Comparison of ENCODE assay signal across 25 cellular contexts in the genomic region with DNA sequence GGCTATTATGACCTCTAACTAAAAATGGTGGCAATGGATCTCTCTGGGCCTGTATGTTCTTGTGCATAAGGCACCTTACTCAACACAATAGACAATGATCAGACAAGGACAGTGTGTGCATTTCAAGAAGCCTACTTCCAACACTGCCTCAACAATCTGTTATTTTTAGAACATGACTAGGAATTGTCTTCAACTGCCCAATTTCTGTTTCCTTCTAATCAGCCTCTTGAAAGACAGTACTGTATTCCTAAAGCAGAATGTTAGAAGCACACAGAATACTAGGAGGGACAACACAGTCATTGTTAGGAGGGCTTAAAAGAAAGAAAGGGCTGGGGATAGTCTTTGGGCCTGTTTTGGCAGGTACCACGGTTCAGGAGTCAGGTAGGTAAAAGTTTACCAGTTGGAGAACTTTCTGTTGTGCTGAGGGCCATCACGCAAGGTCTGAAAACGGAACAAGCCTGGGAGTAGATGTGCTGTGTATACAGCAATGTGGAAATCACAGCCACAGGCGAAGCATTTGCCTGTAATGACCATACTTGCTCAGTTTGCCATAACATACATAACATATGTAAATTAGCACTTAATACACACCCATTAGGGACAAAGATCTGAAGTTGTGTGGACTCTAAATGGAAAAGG.
DNase-seq lines count a peak whose midpoint lies in the region; ATAC-seq, FAIRE-seq and TF ChIP-seq lines count a peak whose summit lies in the region.
"Had no signal": no experiment of that assay in that cellular context is flagged by ENCODE, and none has a peak within 500 bp of the region (broad histone marks: within the 10 kb centered on the region; RNA-seq: fewer than 3 reads in every experiment).

No MANE protein-coding gene starts in this region.

- no peak for TF ChIP-seq POLR2A in testis (IDR thresholded peaks at IDR 0.05)

- H4K20me1 ChIP-seq in BLaER1: no peaks in the 10 kb centered on the region

- peaks cover 35% of the 10 kb centered on the region for H3K4me1 Mint-ChIP-seq in nephron

- DNase-seq in caudate nucleus (lab: John Stamatoyannopoulos, UW) (no peak), testis (no peak), urothelium cell line (ENCODE audit: low spot score) (no peak), HCEC 1CT (no peak)
- no peak for DNase-seq in activated CD4-positive, CD25-positive, alpha-beta regulatory T cell (lab: John Stamatoyannopoulos, UW)
- DNase-seq: activated CD4-positive, alpha-beta T cell treated with anti-CD3 and anti-CD28 coated beads, Interleukin-2, amount 10 ng/mL, durations not matched to agents 7 days and 5 days; activated naive CD8-positive, alpha-beta T cell treated with anti-CD3 and anti-CD28 coated beads, Interleukin-2, amount 50 U/mL, for 24 hours; DND-41; MG63; NCI-H146; NCI-H2171 treated with DMSO at 0.1 percent for 48 hours; NCI-H69; OCI-M1; ovary; sigmoid colon; stimulated activated CD4-positive, alpha-beta T cell treated with anti-CD3 and anti-CD28 coated beads, Interleukin-1b, Interleukin-23, amount 100 ng/mL, for 48 hours; stimulated activated naive CD8-positive, alpha-beta T cell treated with anti-CD3 and anti-CD28 coated beads, Interleukin-15, Interleukin-2, amounts not matched to agents 100 U/mL and 50 U/mL, for 24 hours; T-helper 1 cell; transverse colon had no signal

- peak overlapping the region in 2 of 3 experiments; percentile 71 to 89 for H3K27ac Mint-ChIP-seq in nephron
- H3K27ac Mint-ChIP-seq: activated CD4-positive, alpha-beta T cell treated with anti-CD3 and anti-CD28 coated beads, Interleukin-2, amount 10 ng/mL, durations not matched to agents 7 days and 5 days; activated naive CD8-positive, alpha-beta T cell treated with anti-CD3 and anti-CD28 coated beads, Interleukin-2, amount 50 U/mL, for 24 hours; dendritic cell treated with granulocyte-macrophage colony-stimulating factor and Interleukin-4, amounts not matched to agents 40 ng/mL and 50 ng/mL, for 4 days had no signal

- peaks cover 17% of the 10 kb centered on the region for H3K9me3 Mint-ChIP-seq in nephron
- H3K9me3 Mint-ChIP-seq: activated naive CD8-positive, alpha-beta T cell treated with anti-CD3 and anti-CD28 coated beads, Interleukin-2, amount 50 U/mL, for 24 hours; dendritic cell treated with granulocyte-macrophage colony-stimulating factor and Interleukin-4, amounts not matched to agents 40 ng/mL and 50 ng/mL, for 4 days had no signal

- H3K36me3 ChIP-seq in BLaER1 (no peaks in the 10 kb centered on the region), testis (ENCODE audit: low read depth, missing control alignments) (no peaks in the 10 kb centered on the region)
- H3K36me3 ChIP-seq: MG63, ovary, sigmoid colon, transverse colon had no signal

- TF ChIP-seq CTCF in nephron (IDR thresholded peaks at IDR 0.05; ENCODE audit: unreplicated experiment in 3 of 3) (no peak), testis (IDR thresholded peaks at IDR 0.05) (no peak)

- no peak overlapping the region for H3K4me3 Mint-ChIP-seq in nephron
- H3K4me3 Mint-ChIP-seq: activated CD4-positive, alpha-beta T cell treated with anti-CD3 and anti-CD28 coated beads, Interleukin-2, amount 10 ng/mL, durations not matched to agents 7 days and 5 days; activated naive CD8-positive, alpha-beta T cell treated with anti-CD3 and anti-CD28 coated beads, Interleukin-2, amount 50 U/mL, for 24 hours; dendritic cell treated with granulocyte-macrophage colony-stimulating factor and Interleukin-4, amounts not matched to agents 40 ng/mL and 50 ng/mL, for 4 days had no signal

- no peak overlapping the region for H3K9ac ChIP-seq in BLaER1

- WGBS in testis, 2 donors: 69 to 79% methylated on average over 4 of the region's 4 CpGs

- ATAC-seq in GM21390 (IDR thresholded peaks at IDR 0.05; ENCODE audit: unreplicated experiment): peak; percentile 51
- ATAC-seq: activated naive CD8-positive, alpha-beta T cell treated with anti-CD3 and anti-CD28 coated beads, Interleukin-2, amount 50 U/mL, for 24 hours; Right ventricle myocardium inferior; stimulated activated naive CD8-positive, alpha-beta T cell treated with anti-CD3 and anti-CD28 coated beads, Interleukin-15, Interleukin-2, amounts not matched to agents 100 U/mL and 50 U/mL, for 24 hours had no signal

- H3K4me3 ChIP-seq in BLaER1: no peak overlapping the region
- H3K4me3 ChIP-seq in testis: no peak overlapping the region
- H3K4me3 ChIP-seq: MG63, ovary, sigmoid colon, transverse colon had no signal

- intact Hi-C loops in testis (cut with DNase I; ENCODE audit: low total_unique reads): no loop called here

- H3K4me2 ChIP-seq in BLaER1: peak overlapping the region; percentile 14; the same call in 1 of the 2 replicates

- no peak for FAIRE-seq in urothelium cell line (lab: Jason Lieb, UNC)

- H3K27ac ChIP-seq in BLaER1 (no peak overlapping the region), caudate nucleus (ENCODE audit: low read depth, low read length) (peak overlapping the region; percentile 19), testis (no peak overlapping the region)
- H3K27ac ChIP-seq: HL-60, ovary, sigmoid colon, transverse colon had no signal

- 0 out of 2 replicates have a peak, but pooled peaks cover 6% of the 10 kb centered on the region for H3K9me3 ChIP-seq in BLaER1
- no peaks in the 10 kb centered on the region for H3K9me3 ChIP-seq in testis
- H3K9me3 ChIP-seq: ovary, sigmoid colon, transverse colon had no signal

- no peaks in the 10 kb centered on the region for H3K36me3 Mint-ChIP-seq in nephron (ENCODE audit: low read depth)

- H3K27me3 Mint-ChIP-seq in nephron (ENCODE audit: low read depth): no peaks in the 10 kb centered on the region
- H3K27me3 Mint-ChIP-seq: activated CD4-positive, alpha-beta T cell treated with anti-CD3 and anti-CD28 coated beads, Interleukin-2, amount 10 ng/mL, durations not matched to agents 7 days and 5 days; activated naive CD8-positive, alpha-beta T cell treated with anti-CD3 and anti-CD28 coated beads, Interleukin-2, amount 50 U/mL, for 24 hours; dendritic cell treated with granulocyte-macrophage colony-stimulating factor and Interleukin-4, amounts not matched to agents 40 ng/mL and 50 ng/mL, for 4 days had no signal

- peaks cover 11% of the 10 kb centered on the region; the same call in 1 of the 2 replicates for H3K4me1 ChIP-seq in BLaER1
- no peaks in the 10 kb centered on the region for H3K4me1 ChIP-seq in testis
- H3K4me1 ChIP-seq: sigmoid colon, transverse colon had no signal

- H3K27me3 ChIP-seq in BLaER1 (peaks cover 85% of the 10 kb centered on the region), testis (no peaks in the 10 kb centered on the region)
- H3K27me3 ChIP-seq: MG63, ovary, sigmoid colon, transverse colon had no signal
